In genomic region chr10:131056091-131056490, GRCh38 we compare ENCODE assay signal across 24 cellular contexts.
"Had no signal": no experiment of that assay in that cellular context is flagged by ENCODE, and none has a peak within 500 bp of the region (broad histone marks: within the 10 kb centered on the region; RNA-seq: fewer than 3 reads in every experiment).

No MANE protein-coding gene starts in this region.

- H2AFZ ChIP-seq: neural progenitor cell, parathyroid adenoma had no signal

- FAIRE-seq: small intestine had no signal

- H3K4me2 ChIP-seq: neural progenitor cell had no signal

- H3K27me3 ChIP-seq: neural progenitor cell, ovary, right lobe of liver, sigmoid colon, thyroid gland, tibial nerve, upper lobe of left lung, uterus had no signal

- H3K27ac ChIP-seq: neural progenitor cell, ovary, parathyroid adenoma, psoas muscle, right lobe of liver, sigmoid colon, stomach, thoracic aorta, thyroid gland, tibial nerve, upper lobe of left lung, uterus had no signal

- H3K79me2 ChIP-seq: parathyroid adenoma had no signal

- ATAC-seq: naive thymus-derived CD4-positive, alpha-beta T cell; natural killer cell; psoas muscle; right cardiac atrium; right lobe of liver; stimulated activated naive B cell treated with anti-CD40 and anti-IgM and Interleukin-4, amounts not matched to agents 10 μg/mL and 1 μg/mL and 100 μg/mL, for 72 hours had no signal

- H3K36me3 ChIP-seq: neural progenitor cell, ovary, right lobe of liver, sigmoid colon, stomach, thoracic aorta, thyroid gland, tibial nerve, upper lobe of left lung, uterus had no signal

- H3K9ac ChIP-seq: neural progenitor cell, parathyroid adenoma had no signal

- DNase-seq: naive thymus-derived CD4-positive, alpha-beta T cell; natural killer cell; occipital lobe; ovary; psoas muscle; right cardiac atrium; right lobe of liver; sigmoid colon; small intestine; stimulated activated CD4-positive, alpha-beta T cell treated with anti-CD3 and anti-CD28 coated beads, Interleukin-12 subunit alpha, Interleukin-12 subunit beta, amount 100 ng/mL, for 4 hours; stimulated activated CD4-positive, alpha-beta T cell treated with anti-CD3 and anti-CD28 coated beads, Interleukin-1b, Interleukin-23, amount 100 ng/mL, for 48 hours; stimulated activated CD4-positive, alpha-beta T cell treated with anti-CD3 and anti-CD28 coated beads, Interleukin-4, amount 100 ng/mL, for 1 hour; stimulated activated CD4-positive, alpha-beta T cell treated with anti-CD3 and anti-CD28 coated beads, Interleukin-4, amount 100 ng/mL, for 4 hours; stimulated activated CD8-positive, alpha-beta memory T cell treated with anti-CD3 and anti-CD28 coated beads, Interleukin-4, amount 100 ng/mL, for 48 hours; stimulated activated naive B cell treated with anti-CD40 and anti-IgM and Interleukin-4, amounts not matched to agents 10 μg/mL and 1 μg/mL and 100 μg/mL, for 72 hours; stimulated activated naive CD4-positive, alpha-beta T cell treated with Interleukin-2 at 50 U/mL for 16 hours; stomach; thyroid gland; upper lobe of left lung; uterus had no signal

- H3K4me3 ChIP-seq: neural progenitor cell, ovary, psoas muscle, right lobe of liver, sigmoid colon, stomach, thoracic aorta, thyroid gland, tibial nerve, upper lobe of left lung, uterus had no signal

- H3K9me3 ChIP-seq: ovary, psoas muscle, right lobe of liver, thoracic aorta, thyroid gland, upper lobe of left lung, uterus had no signal

- H3K4me1 ChIP-seq: parathyroid adenoma, psoas muscle, right lobe of liver, sigmoid colon, stomach, thyroid gland, tibial nerve, upper lobe of left lung, uterus had no signal
